In the genomic region with DNA sequence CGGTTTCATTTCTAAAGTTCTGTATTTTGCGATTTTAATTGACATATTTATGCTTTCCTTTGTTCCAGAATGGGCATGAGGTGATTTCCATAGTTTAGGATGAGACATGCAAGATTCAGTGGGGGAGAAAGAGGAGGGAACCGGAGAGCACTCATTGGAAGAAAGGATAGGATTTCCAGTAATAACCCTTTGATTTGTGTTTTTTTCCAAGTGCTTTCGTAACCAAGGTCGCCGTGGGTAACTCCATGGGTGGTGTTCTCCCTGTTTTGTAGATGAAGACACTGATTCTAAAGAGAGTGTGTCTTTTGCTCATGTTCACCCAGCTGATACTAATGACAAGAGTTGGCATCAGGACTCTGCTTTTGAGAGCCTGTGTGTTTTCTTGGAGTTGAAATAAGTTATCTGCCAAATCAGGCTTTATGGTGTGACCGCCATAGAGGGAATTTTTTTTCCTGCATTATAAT, we compare ENCODE assay signal across 10 cellular contexts.
DNase-seq lines count a peak whose midpoint lies in the region; ATAC-seq and TF ChIP-seq lines count a peak whose summit lies in the region.
"Had no signal": no experiment of that assay in that cellular context is flagged by ENCODE, and none has a peak within 500 bp of the region (broad histone marks: within the 10 kb centered on the region; RNA-seq: fewer than 3 reads in every experiment).

No MANE protein-coding gene starts in this region.

- ATAC-seq in foreskin keratinocyte (peak; percentile 44), GM19455 (IDR thresholded peaks at IDR 0.05; ENCODE audit: unreplicated experiment) (no peak)

- H3K27ac ChIP-seq in SK-N-SH (ENCODE audit: low read depth in 2 of 2, low read length in 1 of 2) (peak overlapping the region; percentile 66 to 91), foreskin keratinocyte (no peak overlapping the region), skeletal muscle tissue (ENCODE audit: low read depth, low read length) (peak overlapping the region; percentile 76), smooth muscle cell (ENCODE audit: low read depth) (no peak overlapping the region)
- H3K27ac ChIP-seq: neutrophil had no signal

- POLR2A ChIA-PET in SK-N-SH (lab: Yijun Ruan, JAX): no interaction called here

- CTCF ChIA-PET in SK-N-SH (lab: Yijun Ruan, JAX): interaction anchor here (1.1 to 1.9 kb wide), 2 partner anchors 19 to 72 kb away, joined by 3 to 4 read pairs; no protein-coding TSS in a partner anchor

- H3K27me3 ChIP-seq in SK-N-SH (ENCODE audit: insufficient read depth): no peaks in the 10 kb centered on the region
- H3K27me3 ChIP-seq in foreskin keratinocyte: no peaks in the 10 kb centered on the region
- no peaks in the 10 kb centered on the region for H3K27me3 ChIP-seq in skeletal muscle tissue (ENCODE audit: control insufficient read depth in 3 of 3, insufficient read depth in 3 of 3, low read length in 3 of 3)
- no peaks in the 10 kb centered on the region for H3K27me3 ChIP-seq in smooth muscle cell (ENCODE audit: low read depth)
- H3K27me3 ChIP-seq: neutrophil had no signal

- H3K9ac ChIP-seq in SK-N-SH: peak overlapping the region; percentile 40; the same call in 1 of the 2 replicates
- peak overlapping the region in 2 of 3 donors; percentile 17 to 52 for H3K9ac ChIP-seq in skeletal muscle tissue (ENCODE audit: low read depth in 1 of 3, low read length in 3 of 3)
- no peak overlapping the region for H3K9ac ChIP-seq in smooth muscle cell (ENCODE audit: low read depth)

- H3K4me3 ChIP-seq in SK-N-SH (ENCODE audit: low read depth in 2 of 2, low read length in 1 of 2): no peak overlapping the region
- peak overlapping the region in 1 of 3 donors; percentile 3 for H3K4me3 ChIP-seq in skeletal muscle tissue (ENCODE audit: low read length in 3 of 3)
- H3K4me3 ChIP-seq in smooth muscle cell: no peak overlapping the region

- H3K9me2 ChIP-seq in SK-N-SH: no peaks in the 10 kb centered on the region

- WGBS in SK-N-SH (ENCODE audit: low lambda C conversion rate): 70% methylated on average over 7 of the region's 7 CpGs
- 95% methylated on average over 7 of the region's 7 CpGs for WGBS in smooth muscle cell (ENCODE audit: low lambda C conversion rate)

- H3K36me3 ChIP-seq in SK-N-SH (replicated peaks in 1 of 2; ENCODE audit: control insufficient read depth in 1 of 2, insufficient read depth in 2 of 2, low read length in 1 of 2): no peaks in the 10 kb centered on the region
- no peaks in the 10 kb centered on the region for H3K36me3 ChIP-seq in skeletal muscle tissue (ENCODE audit: control insufficient read depth in 3 of 3, insufficient read depth in 3 of 3, low read length in 3 of 3)
- no peaks in the 10 kb centered on the region for H3K36me3 ChIP-seq in smooth muscle cell (ENCODE audit: low read depth)

- H3F3A ChIP-seq in SK-N-SH (replicated peaks; ENCODE audit: insufficient read depth): peaks cover 4% of the 10 kb centered on the region
- H3F3A ChIP-seq in smooth muscle cell (ENCODE audit: low read depth): no peaks in the 10 kb centered on the region

- no peak for TF ChIP-seq RAD21 in SK-N-SH (IDR thresholded peaks at IDR 0.05; ENCODE audit: low read length)

- H4K20me1 ChIP-seq in SK-N-SH (ENCODE audit: insufficient read depth): no peaks in the 10 kb centered on the region
- H4K20me1 ChIP-seq in smooth muscle cell (ENCODE audit: low read depth): peaks cover 5% of the 10 kb centered on the region

- peak overlapping the region; percentile 36 for H3K4me2 ChIP-seq in SK-N-SH
- H3K4me2 ChIP-seq in smooth muscle cell: no peak overlapping the region

- no peak overlapping the region for H2AFZ ChIP-seq in SK-N-SH (ENCODE audit: low read depth)
- H2AFZ ChIP-seq in smooth muscle cell (ENCODE audit: low read depth): no peak overlapping the region

- DNase-seq in GM03348 (ENCODE audit: low spot score) (peak; percentile 49), SK-N-SH (no peak), foreskin keratinocyte (no peak), cortex of kidney (lab: John Stamatoyannopoulos, UW) (no peak), DMS53 treated with DMSO at 0.1 percent for 48 hours (lab: John Stamatoyannopoulos, UW; ENCODE audit: unreplicated experiment) (no peak), smooth muscle cell (lab: John Stamatoyannopoulos, UW; ENCODE audit: unreplicated experiment) (no peak)
- DNase-seq: NCI-H1694 had no signal

- H3K79me2 ChIP-seq in SK-N-SH (ENCODE audit: insufficient read depth) (no peaks in the 10 kb centered on the region), smooth muscle cell (ENCODE audit: low read depth) (no peaks in the 10 kb centered on the region)

- no peak for TF ChIP-seq EP300 in SK-N-SH (IDR thresholded peaks at IDR 0.05; ENCODE audit: borderline replicate concordance in 1 of 2, low read depth in 1 of 2, low read length in 1 of 2)

- TF ChIP-seq CTCF in SK-N-SH (IDR thresholded peaks at IDR 0.05): no peak
- no peak for TF ChIP-seq CTCF in foreskin keratinocyte (conservative IDR thresholded peaks at IDR 0.05)
- no peak for TF ChIP-seq CTCF in smooth muscle cell (IDR thresholded peaks at IDR 0.05; ENCODE audit: borderline replicate concordance, insufficient read depth, poor library complexity, severe bottlenecking)

- H3K9me3 ChIP-seq in SK-N-SH: no peaks in the 10 kb centered on the region
- no peaks in the 10 kb centered on the region for H3K9me3 ChIP-seq in skeletal muscle tissue (ENCODE audit: control insufficient read depth in 3 of 3, low read length in 3 of 3)
- H3K9me3 ChIP-seq in smooth muscle cell (replicated peaks; ENCODE audit: low read depth): no peaks in the 10 kb centered on the region
- H3K9me3 ChIP-seq: neutrophil had no signal

- H3K4me1 ChIP-seq in SK-N-SH (ENCODE audit: control insufficient read depth in 1 of 2, insufficient read depth in 2 of 2, low read depth in 1 of 2, low read length in 1 of 2): peaks cover 20 to 26% of the 10 kb centered on the region in 2 experiments; a peak in 3 of 4 replicates
- peaks cover 6% of the 10 kb centered on the region for H3K4me1 ChIP-seq in foreskin keratinocyte
- peaks cover 59 to 65% (median 64%) of the 10 kb centered on the region in 3 donors for H3K4me1 ChIP-seq in skeletal muscle tissue (ENCODE audit: control insufficient read depth in 3 of 3, insufficient read depth in 3 of 3, low read length in 3 of 3)
- H3K4me1 ChIP-seq in smooth muscle cell (ENCODE audit: low read depth): no peaks in the 10 kb centered on the region

TF ChIP-seq in SK-N-SH, 30 proteins besides CTCF, POLR2A, EP300 and RAD21:
- TF ChIP-seq RXRA (IDR thresholded peaks at IDR 0.05; ENCODE audit: borderline replicate concordance, low read depth): no peak
- TF ChIP-seq, protein P1, sequence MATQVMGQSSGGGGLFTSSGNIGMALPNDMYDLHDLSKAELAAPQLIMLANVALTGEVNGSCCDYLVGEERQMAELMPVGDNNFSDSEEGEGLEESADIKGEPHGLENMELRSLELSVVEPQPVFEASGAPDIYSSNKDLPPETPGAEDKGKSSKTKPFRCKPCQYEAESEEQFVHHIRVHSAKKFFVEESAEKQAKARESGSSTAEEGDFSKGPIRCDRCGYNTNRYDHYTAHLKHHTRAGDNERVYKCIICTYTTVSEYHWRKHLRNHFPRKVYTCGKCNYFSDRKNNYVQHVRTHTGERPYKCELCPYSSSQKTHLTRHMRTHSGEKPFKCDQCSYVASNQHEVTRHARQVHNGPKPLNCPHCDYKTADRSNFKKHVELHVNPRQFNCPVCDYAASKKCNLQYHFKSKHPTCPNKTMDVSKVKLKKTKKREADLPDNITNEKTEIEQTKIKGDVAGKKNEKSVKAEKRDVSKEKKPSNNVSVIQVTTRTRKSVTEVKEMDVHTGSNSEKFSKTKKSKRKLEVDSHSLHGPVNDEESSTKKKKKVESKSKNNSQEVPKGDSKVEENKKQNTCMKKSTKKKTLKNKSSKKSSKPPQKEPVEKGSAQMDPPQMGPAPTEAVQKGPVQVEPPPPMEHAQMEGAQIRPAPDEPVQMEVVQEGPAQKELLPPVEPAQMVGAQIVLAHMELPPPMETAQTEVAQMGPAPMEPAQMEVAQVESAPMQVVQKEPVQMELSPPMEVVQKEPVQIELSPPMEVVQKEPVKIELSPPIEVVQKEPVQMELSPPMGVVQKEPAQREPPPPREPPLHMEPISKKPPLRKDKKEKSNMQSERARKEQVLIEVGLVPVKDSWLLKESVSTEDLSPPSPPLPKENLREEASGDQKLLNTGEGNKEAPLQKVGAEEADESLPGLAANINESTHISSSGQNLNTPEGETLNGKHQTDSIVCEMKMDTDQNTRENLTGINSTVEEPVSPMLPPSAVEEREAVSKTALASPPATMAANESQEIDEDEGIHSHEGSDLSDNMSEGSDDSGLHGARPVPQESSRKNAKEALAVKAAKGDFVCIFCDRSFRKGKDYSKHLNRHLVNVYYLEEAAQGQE (IDR thresholded peaks at IDR 0.05; ENCODE audit: low read depth, low read length): no peak
- TF ChIP-seq NFIC (IDR thresholded peaks at IDR 0.05; ENCODE audit: borderline replicate concordance): no peak
- TF ChIP-seq, protein P2, sequence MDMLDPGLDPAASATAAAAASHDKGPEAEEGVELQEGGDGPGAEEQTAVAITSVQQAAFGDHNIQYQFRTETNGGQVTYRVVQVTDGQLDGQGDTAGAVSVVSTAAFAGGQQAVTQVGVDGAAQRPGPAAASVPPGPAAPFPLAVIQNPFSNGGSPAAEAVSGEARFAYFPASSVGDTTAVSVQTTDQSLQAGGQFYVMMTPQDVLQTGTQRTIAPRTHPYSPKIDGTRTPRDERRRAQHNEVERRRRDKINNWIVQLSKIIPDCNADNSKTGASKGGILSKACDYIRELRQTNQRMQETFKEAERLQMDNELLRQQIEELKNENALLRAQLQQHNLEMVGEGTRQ (IDR thresholded peaks at IDR 0.05; ENCODE audit: borderline replicate concordance, low read depth, low read length): no peak
- TF ChIP-seq, protein P3, sequence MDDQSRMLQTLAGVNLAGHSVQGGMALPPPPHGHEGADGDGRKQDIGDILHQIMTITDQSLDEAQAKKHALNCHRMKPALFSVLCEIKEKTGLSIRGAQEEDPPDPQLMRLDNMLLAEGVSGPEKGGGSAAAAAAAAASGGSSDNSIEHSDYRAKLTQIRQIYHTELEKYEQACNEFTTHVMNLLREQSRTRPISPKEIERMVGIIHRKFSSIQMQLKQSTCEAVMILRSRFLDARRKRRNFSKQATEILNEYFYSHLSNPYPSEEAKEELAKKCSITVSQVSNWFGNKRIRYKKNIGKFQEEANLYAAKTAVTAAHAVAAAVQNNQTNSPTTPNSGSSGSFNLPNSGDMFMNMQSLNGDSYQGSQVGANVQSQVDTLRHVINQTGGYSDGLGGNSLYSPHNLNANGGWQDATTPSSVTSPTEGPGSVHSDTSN (IDR thresholded peaks at IDR 0.05): no peak
- TF ChIP-seq YY1 (IDR thresholded peaks at IDR 0.05; ENCODE audit: low read depth): no peak
- TF ChIP-seq CHD2 (IDR thresholded peaks at IDR 0.05; ENCODE audit: low read length, partially characterized antibody): no peak
- TF ChIP-seq SMC3 (IDR thresholded peaks at IDR 0.05; ENCODE audit: low read depth, low read length): no peak
- TF ChIP-seq ELF1 (IDR thresholded peaks at IDR 0.05): no peak
TF ChIP-seq in SK-N-SH: peak in this region for 0.

Comparison
In these comparisons a context has a peak if more than half of its experiments do, and no peak if none do; other contexts are left out.
1. H3K27ac ChIP-seq: peak in SK-N-SH (2 of 2) and skeletal muscle tissue (single experiment); none in foreskin keratinocyte (single experiment) and smooth muscle cell (single experiment).